8 cellular contexts compared by ENCODE assay signal in the genomic region with DNA sequence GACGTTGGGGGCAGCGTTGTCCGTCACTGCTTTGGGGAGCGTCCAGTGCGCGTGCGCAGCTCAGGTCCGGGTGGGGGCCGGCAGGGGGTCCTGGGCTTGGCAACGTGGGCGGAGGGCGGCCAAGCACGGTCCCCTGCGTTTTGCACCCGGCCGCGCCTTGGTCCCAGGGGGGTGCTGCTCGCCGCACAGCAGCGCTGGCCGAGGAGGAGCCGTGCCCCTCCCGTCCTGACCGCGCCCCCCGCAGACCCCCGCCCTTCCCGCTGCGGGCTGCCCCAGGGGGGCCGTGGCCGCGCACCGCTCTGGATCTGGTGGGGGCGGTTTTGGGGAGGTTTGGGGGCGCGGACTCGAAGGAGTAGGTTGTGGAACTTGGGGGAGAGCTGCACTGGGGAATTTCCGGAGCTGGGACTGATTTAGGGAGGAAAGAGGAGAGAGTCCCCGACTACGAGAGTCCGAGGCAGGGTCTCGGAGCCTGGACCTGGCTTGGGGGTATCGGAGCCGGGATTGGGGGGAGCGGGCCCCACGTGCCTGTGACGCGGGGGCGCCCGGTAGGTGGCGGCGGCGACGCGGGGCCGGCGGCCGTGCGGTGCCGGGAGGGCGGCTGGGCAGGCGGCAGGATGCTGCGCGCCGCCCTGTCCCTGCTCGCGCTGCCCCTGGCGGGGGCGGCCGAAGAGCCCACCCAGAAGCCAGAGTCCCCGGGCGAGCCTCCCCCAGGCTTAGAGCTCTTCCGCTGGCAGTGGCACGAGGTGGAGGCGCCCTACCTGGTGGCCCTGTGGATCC. TPM values are rescaled to one million over a fixed set of nuclear protein-coding genes. Genes with fewer than 3 reads are reported as not detected.
DNase-seq lines count a peak whose midpoint lies in the region; ATAC-seq and TF ChIP-seq lines count a peak whose summit lies in the region.

TSS of gene SLC9A5 (plus strand) at position 579 of the 777 bp plus-strand sequence. CDS start at position 615, 36 bp downstream.

- H3K9me3 Mint-ChIP-seq in activated CD8-positive, alpha-beta T cell treated with anti-CD3 and anti-CD28 coated beads, Interleukin-2, amount 10 ng/mL, durations not matched to agents 7 days and 5 days (ENCODE audit: insufficient read depth) = no peaks in the 10 kb centered on the region

- peak within 1 kb of the TSS; percentile 90 for H3K27ac Mint-ChIP-seq in activated CD8-positive, alpha-beta T cell treated with anti-CD3 and anti-CD28 coated beads, Interleukin-2, amount 10 ng/mL, durations not matched to agents 7 days and 5 days

- H3K36me3 ChIP-seq in psoas muscle (ENCODE audit: insufficient read depth in 1 of 2, low read depth in 1 of 2) = no peaks in the 10 kb centered on the region

- DNase-seq in GM20000 (ENCODE audit: low spot score) (peak; percentile 77), Right ventricle myocardium inferior (ENCODE audit: missing footprints) (peak; percentile 75), psoas muscle (peak; percentile 49 to 79), NCI-H2171 treated with DMSO at 0.1 percent for 48 hours (lab: John Stamatoyannopoulos, UW) (no peak)
- DNase-seq in activated CD8-positive, alpha-beta T cell treated with anti-CD3 and anti-CD28 coated beads, Interleukin-2, amount 10 ng/mL, durations not matched to agents 7 days and 5 days = peak; percentile 44

- TF ChIP-seq CTCF in C4-2B (conservative IDR thresholded peaks at IDR 0.05) = peak; percentile 56
- TF ChIP-seq CTCF in GM20000 (IDR thresholded peaks at IDR 0.05; ENCODE audit: extremely low read depth, missing control alignments) = peak; percentile 30
- TF ChIP-seq CTCF in psoas muscle (IDR thresholded peaks at IDR 0.05) = peak; percentile 29

- POLR2A ChIA-PET in activated CD8-positive, alpha-beta T cell treated with anti-CD3 and anti-CD28 coated beads, Interleukin-2, amount 10 ng/mL, durations not matched to agents 7 days and 5 days (lab: Charles Lee) = interaction anchor here (0.8 to 5.9 kb wide), 5 partner anchors 13 to 65 kb away, joined by 3 to 70 read pairs (median 4); partner anchors contain the start of genes MATCAP1 and TMEM208

- peaks cover 49% of the 10 kb centered on the region for H3K4me1 Mint-ChIP-seq in activated CD8-positive, alpha-beta T cell treated with anti-CD3 and anti-CD28 coated beads, Interleukin-2, amount 10 ng/mL, durations not matched to agents 7 days and 5 days (ENCODE audit: low read depth)

- CTCF ChIA-PET in activated CD8-positive, alpha-beta T cell treated with anti-CD3 and anti-CD28 coated beads, Interleukin-2, amount 10 ng/mL, durations not matched to agents 7 days and 5 days (lab: Charles Lee) = interaction anchor here (0.7 to 7.3 kb wide), 10 partner anchors 10 to 272 kb away, joined by 3 to 64 read pairs (median 4); partner anchors contain the start of genes EXOC3L1, FBXL8, TMEM208 and TRADD

- WGBS in psoas muscle, 3 donors = 1% methylated on average over 47 to 75 of the region's 75 CpGs

- H3K27me3 ChIP-seq in psoas muscle (ENCODE audit: insufficient read depth in 3 of 3, low read length in 2 of 3) = no peaks in the 10 kb centered on the region

- peak within 1 kb of the TSS; percentile 88 for H3K4me3 Mint-ChIP-seq in activated CD8-positive, alpha-beta T cell treated with anti-CD3 and anti-CD28 coated beads, Interleukin-2, amount 10 ng/mL, durations not matched to agents 7 days and 5 days

- H3K4me1 ChIP-seq in psoas muscle = peaks cover 27% of the 10 kb centered on the region

- peaks cover 6% of the 10 kb centered on the region for H3K36me3 Mint-ChIP-seq in activated CD8-positive, alpha-beta T cell treated with anti-CD3 and anti-CD28 coated beads, Interleukin-2, amount 10 ng/mL, durations not matched to agents 7 days and 5 days (ENCODE audit: low read depth)

- H3K27ac ChIP-seq in C4-2B = peak within 1 kb of the TSS; percentile 93
- H3K27ac ChIP-seq in psoas muscle = peak within 1 kb of the TSS; percentile 99

- peaks cover 9% of the 10 kb centered on the region for H3K27me3 Mint-ChIP-seq in activated CD8-positive, alpha-beta T cell treated with anti-CD3 and anti-CD28 coated beads, Interleukin-2, amount 10 ng/mL, durations not matched to agents 7 days and 5 days (ENCODE audit: low read depth)

- peak; percentile 6 for ATAC-seq in activated CD8-positive, alpha-beta T cell treated with anti-CD3 and anti-CD28 coated beads, Interleukin-2, amount 10 ng/mL, durations not matched to agents 7 days and 5 days
- ATAC-seq in Right ventricle myocardium inferior = no peak
- no peak for ATAC-seq in psoas muscle
- ATAC-seq in HG03196 (IDR thresholded peaks at IDR 0.05; ENCODE audit: unreplicated experiment) = no peak
- no peak for ATAC-seq in HG03139 (IDR thresholded peaks at IDR 0.05; ENCODE audit: unreplicated experiment)

- H3K4me3 ChIP-seq in psoas muscle = peak within 1 kb of the TSS; percentile 94

- intact Hi-C loops in Right ventricle myocardium inferior (cut with DNase I) = no loop called here
- intact Hi-C loops in psoas muscle (cut with DNase I) = no loop called here

- H3K9me3 ChIP-seq in psoas muscle = no peaks in the 10 kb centered on the region

RNA-seq across cellular contexts. Expression of gene SLC9A5, which starts in this region (rescaled TPM):
- total RNA-seq in activated CD8-positive, alpha-beta T cell treated with anti-CD3 and anti-CD28 coated beads, Interleukin-2, amount 10 ng/mL, durations not matched to agents 7 days and 5 days = 1 to 10 TPM; 3.1 to 4.1 TPM
- total RNA-seq in Right ventricle myocardium inferior (0.84 TPM), psoas muscle (1 to 10 TPM in 3 of 4 donors, under 1 TPM in 1; 0.59 to 1.7 (median 1.4) TPM)
- polyA plus RNA-seq in psoas muscle = 1 to 10 TPM in 1 of 3 donors, under 1 TPM in 2; 0.52 to 1.1 (median 0.91) TPM

Comparison
In these comparisons a context has a peak if more than half of its experiments do, and no peak if none do; other contexts are left out.
1. Peak in DNase-seq in Right ventricle myocardium inferior; RNA of the gene not detected or under 1 TPM.